Comparison of ENCODE assay signal across 8 cellular contexts in genomic region chr1:98749152-98749756, GRCh38.
A peak's percentile ranks its signal among the peaks of the same experiment; 100 is the strongest.
DNase-seq lines count a peak whose midpoint lies in the region; ATAC-seq lines count a peak whose summit lies in the region.

No MANE protein-coding gene starts in this region.

- DNase-seq in SIG-M5 treated with dmso at 0.1 percent for 504 hours (lab: John Stamatoyannopoulos, UW; ENCODE audit: unreplicated experiment) (peak; percentile 1), SIG-M5 (lab: John Stamatoyannopoulos, UW) (no peak), M059J (ENCODE audit: low read depth) (peak; percentile 10), renal cortical epithelial cell (ENCODE audit: low read depth) (peak; percentile 14), GOT3 (lab: John Stamatoyannopoulos, UW) (no peak), T1000 (lab: John Stamatoyannopoulos, UW) (no peak)
- peak; percentile 3 for DNase-seq in central memory CD4-positive, alpha-beta T cell

- no peak for ATAC-seq in GM21576 (IDR thresholded peaks at IDR 0.05; ENCODE audit: unreplicated experiment)

Comparison
In these comparisons a context has a peak if more than half of its experiments do, and no peak if none do; other contexts are left out.
1. DNase-seq: peak in SIG-M5 treated with dmso at 0.1 percent for 504 hours (single experiment), M059J (single experiment), central memory CD4-positive, alpha-beta T cell (single experiment) and renal cortical epithelial cell (single experiment); none in SIG-M5 (single experiment), GOT3 (single experiment) and T1000 (single experiment).